In genomic region chr7:74230446-74231231, GRCh38 we compare ENCODE assay signal across 10 cellular contexts. TPM values are rescaled to one million over a fixed set of nuclear protein-coding genes. Genes with fewer than 3 reads are reported as not detected.
DNase-seq lines count a peak whose midpoint lies in the region; ATAC-seq and TF ChIP-seq lines count a peak whose summit lies in the region.
"Had no signal": no experiment of that assay in that cellular context is flagged by ENCODE, and none has a peak within 500 bp of the region (broad histone marks: within the 10 kb centered on the region; RNA-seq: fewer than 3 reads in every experiment).

No MANE protein-coding gene starts in this region.

- H3K27me3 Mint-ChIP-seq in neural progenitor cell (ENCODE audit: insufficient read depth, low read depth), result no peaks in the 10 kb centered on the region

- no peaks in the 10 kb centered on the region for H4K20me1 ChIP-seq in OCI-LY1 (ENCODE audit: insufficient read depth, low read length)
- H4K20me1 ChIP-seq in neural progenitor cell (ENCODE audit: low read depth), result no peaks in the 10 kb centered on the region

- H3F3A ChIP-seq in OCI-LY1 (ENCODE audit: insufficient read depth, low read length) (peaks cover 3% of the 10 kb centered on the region; the same call in 1 of the 2 replicates), neural progenitor cell (ENCODE audit: low read depth) (no peaks in the 10 kb centered on the region)

- peaks cover 30% of the 10 kb centered on the region for H3K36me3 ChIP-seq in right atrium auricular region
- peaks cover 82% of the 10 kb centered on the region for H3K36me3 ChIP-seq in OCI-LY1 (ENCODE audit: insufficient read depth, low read length)
- H3K36me3 ChIP-seq in upper lobe of left lung, result peaks cover 3 to 62% (median 23%) of the 10 kb centered on the region in 4 donors
- H3K36me3 ChIP-seq in neural progenitor cell, result peaks cover 4% of the 10 kb centered on the region

- H3K4me1 Mint-ChIP-seq in neural progenitor cell, result no peaks in the 10 kb centered on the region

- intact Hi-C loops in Right ventricle myocardium inferior (cut with DNase I), result no loop called here

- H3K4me1 ChIP-seq in right atrium auricular region (no peaks in the 10 kb centered on the region), OCI-LY1 (ENCODE audit: insufficient read depth, low read length, severe bottlenecking) (peaks cover 14% of the 10 kb centered on the region), upper lobe of left lung (peaks cover 0 to 14% (median 4%) of the 10 kb centered on the region in 4 donors), neural progenitor cell (no peaks in the 10 kb centered on the region)
- H3K4me1 ChIP-seq: gastrocnemius medialis, transverse colon had no signal

- 81 to 86% methylated on average over 15 of the region's 15 CpGs for WGBS in upper lobe of left lung, 2 donors

- H3K27me3 ChIP-seq in right atrium auricular region (no peaks in the 10 kb centered on the region), OCI-LY1 (ENCODE audit: insufficient read depth, low read length) (no peaks in the 10 kb centered on the region), upper lobe of left lung (no peaks in the 10 kb centered on the region), neural progenitor cell (no peaks in the 10 kb centered on the region)
- H3K27me3 ChIP-seq: gastrocnemius medialis, transverse colon had no signal

- no peaks in the 10 kb centered on the region for H3K9me3 Mint-ChIP-seq in neural progenitor cell

- TF ChIP-seq CTCF in right atrium auricular region (IDR thresholded peaks at IDR 0.05) (no peak), OCI-LY1 (IDR thresholded peaks at IDR 0.05; ENCODE audit: low read length) (no peak), upper lobe of left lung (IDR thresholded peaks at IDR 0.05) (no peak), neural progenitor cell (IDR thresholded peaks at IDR 0.05) (no peak)

- H3K79me2 ChIP-seq in OCI-LY1 (ENCODE audit: insufficient read depth, low read length) (no peaks in the 10 kb centered on the region), neural progenitor cell (ENCODE audit: low read depth) (no peaks in the 10 kb centered on the region)

- H3K36me3 Mint-ChIP-seq in neural progenitor cell, result peaks cover 31% of the 10 kb centered on the region

- no peaks in the 10 kb centered on the region for H3K9me2 ChIP-seq in OCI-LY1 (ENCODE audit: low read depth, low read length)

- H3K27ac Mint-ChIP-seq in neural progenitor cell, result no peak overlapping the region

- TF ChIP-seq EP300 in upper lobe of left lung (IDR thresholded peaks at IDR 0.05), result no peak

- H3K27ac ChIP-seq in right atrium auricular region (no peak overlapping the region), OCI-LY1 (ENCODE audit: low read depth, low read length, poor library complexity, severe bottlenecking) (peak overlapping the region; percentile 67), upper lobe of left lung (peak overlapping the region in 3 of 4 donors; percentile 24 to 77 (median 51)), neural progenitor cell (no peak overlapping the region)
- H3K27ac ChIP-seq: gastrocnemius medialis, transverse colon had no signal

- H3K9me3 ChIP-seq in right atrium auricular region (no peaks in the 10 kb centered on the region), OCI-LY1 (ENCODE audit: low read length) (no peaks in the 10 kb centered on the region), upper lobe of left lung (no peaks in the 10 kb centered on the region), neural progenitor cell (ENCODE audit: low read depth) (no peaks in the 10 kb centered on the region)
- H3K9me3 ChIP-seq: gastrocnemius medialis, transverse colon had no signal

- H3K9ac ChIP-seq in OCI-LY1 (ENCODE audit: low read length), result no peak overlapping the region
- no peak overlapping the region for H3K9ac ChIP-seq in neural progenitor cell

- H3K4me3 ChIP-seq in right atrium auricular region (no peak overlapping the region), OCI-LY1 (ENCODE audit: low read depth, low read length, poor library complexity, severe bottlenecking) (no peak overlapping the region), upper lobe of left lung (no peak overlapping the region), neural progenitor cell (no peak overlapping the region)
- H3K4me3 ChIP-seq: gastrocnemius medialis, transverse colon had no signal

- no peak for TF ChIP-seq POLR2A in upper lobe of left lung (IDR thresholded peaks at IDR 0.05)

- H3K4me2 ChIP-seq in OCI-LY1 (ENCODE audit: low read length), result no peak overlapping the region
- H3K4me2 ChIP-seq in neural progenitor cell, result no peak overlapping the region

- ATAC-seq in Right ventricle myocardium inferior, result no peak
- peak; percentile 21 for ATAC-seq in HG02852 (IDR thresholded peaks at IDR 0.05; ENCODE audit: unreplicated experiment)
- ATAC-seq in upper lobe of left lung (ENCODE audit: low FRiP score in 2 of 2), result peak in 1 of 2 donors; percentile 44
- ATAC-seq: gastrocnemius medialis had no signal

- DNase-seq in Right ventricle myocardium inferior (ENCODE audit: missing footprints) (peak; percentile 58), right atrium auricular region (ENCODE audit: low spot score) (no peak), upper lobe of left lung (peak in 1 of 2 donors; percentile 50), OCI-M2 (lab: John Stamatoyannopoulos, UW; ENCODE audit: unreplicated experiment) (no peak), neural progenitor cell (ENCODE audit: low spot score) (no peak), NCI-H2081 (lab: John Stamatoyannopoulos, UW) (no peak)
- DNase-seq: gastrocnemius medialis had no signal

- no peak overlapping the region for H3K4me3 Mint-ChIP-seq in neural progenitor cell

- no peak overlapping the region for H2AFZ ChIP-seq in OCI-LY1 (ENCODE audit: low read length)
- H2AFZ ChIP-seq in neural progenitor cell (replicated peaks), result no peak overlapping the region

RNA-seq across cellular contexts. Expression of gene LAT2, which starts 20.8 kb away (rescaled TPM):
- total RNA-seq in Right ventricle myocardium inferior (3.4 TPM), right atrium auricular region (1 to 10 TPM; 1.4 to 6.1 TPM), upper lobe of left lung (10 to 100 TPM; 15.2 to 77.1 (median 34.7) TPM), neural progenitor cell (ENCODE audit: low replicate concordance) (not detected in 2 replicates)

RNA-seq across cellular contexts. Expression of gene RFC2, which starts 23.6 kb away (rescaled TPM):
- 12.4 TPM for total RNA-seq in Right ventricle myocardium inferior
- 1 to 10 TPM; 6.0 to 8.5 TPM for total RNA-seq in right atrium auricular region
- 10 to 100 TPM in 5 of 6 donors, 1 to 10 TPM in 1; 9.5 to 19.4 (median 14.0) TPM for total RNA-seq in upper lobe of left lung
- 66.0 and 71.3 TPM in 2 replicates for total RNA-seq in neural progenitor cell (ENCODE audit: low replicate concordance)

RNA-seq across cellular contexts. Expression of gene EIF4H, which starts 56.5 kb away (rescaled TPM):
- total RNA-seq in Right ventricle myocardium inferior (172 TPM), right atrium auricular region (100 to 1,000 TPM; 175 to 203 TPM), upper lobe of left lung (100 to 1,000 TPM; 123 to 238 (median 203) TPM), neural progenitor cell (ENCODE audit: low replicate concordance) (214 and 315 TPM in 2 replicates)

RNA-seq across cellular contexts. Expression of gene CLIP2, which starts 58.6 kb away (rescaled TPM):
- total RNA-seq in Right ventricle myocardium inferior, result 7.5 TPM
- total RNA-seq in right atrium auricular region, result 10 to 100 TPM in 1 of 2 donors, 1 to 10 TPM in 1; 9.5 to 12.1 TPM
- total RNA-seq in upper lobe of left lung, result 10 to 100 TPM; 12.1 to 55.5 (median 24.8) TPM
- total RNA-seq in neural progenitor cell (ENCODE audit: low replicate concordance), result 7.5 and 29.6 TPM in 2 replicates

Comparison
In these comparisons a context has a peak if more than half of its experiments do, and no peak if none do; other contexts are left out.
1. H3K27ac ChIP-seq: peak in OCI-LY1 (single experiment) and upper lobe of left lung (3 of 4); none in right atrium auricular region (0 of 2) and neural progenitor cell (single experiment).